17 cellular contexts compared by ENCODE assay signal in the genomic region with DNA sequence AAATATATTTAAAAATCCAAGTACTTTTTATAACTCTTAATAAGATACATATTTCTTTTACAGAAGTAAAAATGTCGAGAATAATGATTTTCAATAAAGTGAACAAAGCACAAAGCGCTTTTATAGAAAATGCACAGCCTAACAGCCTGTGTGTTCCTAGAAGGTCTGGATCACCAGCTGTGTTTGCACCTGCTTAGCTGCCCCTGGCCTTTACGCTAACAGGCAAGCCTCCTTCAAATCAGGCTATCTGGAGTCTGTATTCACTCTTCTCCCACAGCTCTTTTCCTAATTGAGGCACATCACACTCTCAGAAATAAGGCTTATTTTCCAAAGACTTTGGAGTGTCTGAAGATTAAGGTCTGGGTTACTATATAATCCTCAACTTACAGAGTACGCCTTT.
"Had no signal": no experiment of that assay in that cellular context is flagged by ENCODE, and none has a peak within 500 bp of the region (broad histone marks: within the 10 kb centered on the region; RNA-seq: fewer than 3 reads in every experiment).

No MANE protein-coding gene starts in this region.

- H3K4me3 ChIP-seq: hepatocyte, sigmoid colon had no signal

- H3K36me3 ChIP-seq: sigmoid colon had no signal

- H3K36me3 Mint-ChIP-seq: activated naive CD4-positive, alpha-beta T cell treated with anti-CD3 and anti-CD28 coated beads, Interleukin-2, amount 50 U/mL, for 72 hours; brain had no signal

- H3K9me3 ChIP-seq: sigmoid colon had no signal

- H3K27me3 ChIP-seq: hepatocyte, sigmoid colon had no signal

- H3K27ac ChIP-seq: hepatocyte, sigmoid colon had no signal

- ATAC-seq: activated naive CD4-positive, alpha-beta T cell treated with anti-CD3 and anti-CD28 coated beads, Interleukin-2, amount 50 U/mL, for 72 hours; left ventricle myocardium superior had no signal

- H3K9me3 Mint-ChIP-seq: activated naive CD4-positive, alpha-beta T cell treated with anti-CD3 and anti-CD28 coated beads, Interleukin-2, amount 50 U/mL, for 72 hours; brain; central memory CD8-positive, alpha-beta T cell; dendritic cell treated with granulocyte-macrophage colony-stimulating factor and Interleukin-4, amounts not matched to agents 40 ng/mL and 50 ng/mL, for 4 days; nephron had no signal

- H3K27me3 Mint-ChIP-seq: brain; dendritic cell treated with granulocyte-macrophage colony-stimulating factor and Interleukin-4, amounts not matched to agents 40 ng/mL and 50 ng/mL, for 4 days had no signal

- H3K27ac Mint-ChIP-seq: activated naive CD4-positive, alpha-beta T cell treated with anti-CD3 and anti-CD28 coated beads, Interleukin-2, amount 50 U/mL, for 72 hours; dendritic cell treated with granulocyte-macrophage colony-stimulating factor and Interleukin-4, amounts not matched to agents 40 ng/mL and 50 ng/mL, for 4 days; nephron had no signal

- H3K4me1 Mint-ChIP-seq: central memory CD8-positive, alpha-beta T cell had no signal

- DNase-seq: activated CD4-positive, alpha-beta T cell treated with anti-CD3 and anti-CD28 coated beads, Interleukin-2, amount 50 U/mL, for 4 hours; activated CD4-positive, CD25-positive, alpha-beta regulatory T cell treated with anti-CD3 and anti-CD28 coated beads, Interleukin-2, amount 50 U/mL, for 72 hours; activated T-cell treated with anti-CD3 and anti-CD28 coated beads, Interleukin-2, amount 50 U/mL, for 1 hour; amniotic stem cell; kidney; left ventricle myocardium superior; mesenchymal stem cell; sigmoid colon; stimulated activated CD4-positive, alpha-beta T cell treated with anti-CD3 and anti-CD28 coated beads, Interleukin-2, amount 100 ng/mL, for 24 hours; stimulated activated naive CD4-positive, alpha-beta T cell treated with Interleukin-2 at 50 U/mL for 16 hours; trophoblast cell had no signal

- H3K4me3 Mint-ChIP-seq: central memory CD8-positive, alpha-beta T cell; dendritic cell treated with granulocyte-macrophage colony-stimulating factor and Interleukin-4, amounts not matched to agents 40 ng/mL and 50 ng/mL, for 4 days; nephron had no signal
